In genomic region chrX:15579778-15580747, GRCh38 we compare ENCODE assay signal across 1 cellular context.
A peak's percentile ranks its signal among the peaks of the same experiment; 100 is the strongest.
TF ChIP-seq lines count a peak whose summit lies in the region.

No MANE protein-coding gene starts in this region.

TF ChIP-seq in K562, 482 proteins besides CTCF, POLR2A, EP300 and RAD21 (continued from another document and continues in another):
- TF ChIP-seq MNT (conservative IDR thresholded peaks at IDR 0.05) (peak in 1 of 2 experiments; percentile 45; a peak in 1 of 4 replicates), FOXP4 (CRISPR knock-in tag; IDR thresholded peaks at IDR 0.05; ENCODE audit: borderline replicate concordance) (peak; percentile 57; the same call in 1 of the 2 replicates), MYBL2 (IDR thresholded peaks at IDR 0.05; ENCODE audit: low read depth) (no peak), MYBL2 (CRISPR knock-in tag; IDR thresholded peaks at IDR 0.05; ENCODE audit: borderline replicate concordance) (no peak), RAD51 (IDR thresholded peaks at IDR 0.05; ENCODE audit: borderline replicate concordance, low read depth) (no peak), ZNF253 (CRISPR knock-in tag; conservative IDR thresholded peaks at IDR 0.05) (no peak), GATAD2A (IDR thresholded peaks at IDR 0.05) (peak; percentile 39; the same call in 1 of the 2 replicates), ZFX (CRISPR knock-in tag; IDR thresholded peaks at IDR 0.05) (peak; percentile 55; the same call in 1 of the 2 replicates), ZNF717 (CRISPR knock-in tag; IDR thresholded peaks at IDR 0.05) (no peak), SOX6 (IDR thresholded peaks at IDR 0.05) (peak; percentile 64), CREB1 (IDR thresholded peaks at IDR 0.05) (peak; percentile 65), CREB1 (CRISPR knock-in tag; IDR thresholded peaks at IDR 0.05) (no peak), DPF2 (IDR thresholded peaks at IDR 0.05) (peak; percentile 91), CEBPZ (IDR thresholded peaks at IDR 0.05; ENCODE audit: borderline replicate concordance, low read depth, low read length) (no peak), SMAD4 (CRISPR knock-in tag; conservative IDR thresholded peaks at IDR 0.05) (peak; percentile 56; the same call in 1 of the 2 replicates), DMBX1 (CRISPR knock-in tag; IDR thresholded peaks at IDR 0.05; ENCODE audit: borderline replicate concordance) (0 out of 2 replicates have a peak, but pooled peaks have one; percentile 43), HDAC1 (IDR thresholded peaks at IDR 0.05) (peak in 1 of 2 experiments; percentile 56; a peak in 1 of 4 replicates), TEAD4 (IDR thresholded peaks at IDR 0.05; ENCODE audit: low read length) (peak; percentile 85), TEAD4 (CRISPR knock-in tag; IDR thresholded peaks at IDR 0.05; ENCODE audit: borderline replicate concordance) (no peak), ZNF764 (CRISPR knock-in tag; IDR thresholded peaks at IDR 0.05; ENCODE audit: low read depth) (no peak), ID3 (CRISPR knock-in tag; IDR thresholded peaks at IDR 0.05) (no peak), ID3 (tag; IDR thresholded peaks at IDR 0.05) (0 out of 2 replicates have a peak, but pooled peaks have one; percentile 23), ZNF75A (CRISPR knock-in tag; IDR thresholded peaks at IDR 0.05) (no peak), NCOA2 (IDR thresholded peaks at IDR 0.05; ENCODE audit: partially characterized antibody in 2 of 2) (peak in 1 of 2 experiments; percentile 96), MXI1 (IDR thresholded peaks at IDR 0.05; ENCODE audit: low read depth, low read length) (no peak; the same call in 1 of the 2 replicates), CXXC5 (CRISPR knock-in tag; IDR thresholded peaks at IDR 0.05) (peak; percentile 45; the same call in 1 of the 2 replicates), SNIP1 (IDR thresholded peaks at IDR 0.05; ENCODE audit: low read depth) (no peak), GATAD2B (IDR thresholded peaks at IDR 0.05; ENCODE audit: borderline replicate concordance) (peak; percentile 82), DACH1 (IDR thresholded peaks at IDR 0.05; ENCODE audit: partially characterized antibody) (peak; percentile 93), PML (IDR thresholded peaks at IDR 0.05; ENCODE audit: low read length) (peak; percentile 37; the same call in 1 of the 2 replicates), TAL1 (IDR thresholded peaks at IDR 0.05) (peak; percentile 78), MTF1 (CRISPR knock-in tag; IDR thresholded peaks at IDR 0.05; ENCODE audit: borderline replicate concordance) (no peak), TRIM24 (IDR thresholded peaks at IDR 0.05) (peak in 1 of 2 experiments; percentile 72; a peak in 2 of 4 replicates), ZBTB7A (IDR thresholded peaks at IDR 0.05; ENCODE audit: borderline replicate concordance, control insufficient read depth, low read depth, low read length) (peak; percentile 79; the same call in 1 of the 2 replicates), CBFA2T2 (conservative IDR thresholded peaks at IDR 0.05) (peak; percentile 92), ATF1 (CRISPR knock-in tag; IDR thresholded peaks at IDR 0.05) (no peak), ATF1 (tag; IDR thresholded peaks at IDR 0.05) (peak; percentile 50), TFAP4 (CRISPR knock-in tag; IDR thresholded peaks at IDR 0.05; ENCODE audit: borderline replicate concordance) (peak; percentile 98), SMARCC2 (IDR thresholded peaks at IDR 0.05; ENCODE audit: low read depth) (0 out of 2 replicates have a peak, but pooled peaks have one; percentile 22), ARID3A (IDR thresholded peaks at IDR 0.05; ENCODE audit: borderline replicate concordance, low read depth, low read length) (0 out of 2 replicates have a peak, but pooled peaks have one; percentile 28), CSDE1 (IDR thresholded peaks at IDR 0.05) (no peak), E2F6 (IDR thresholded peaks at IDR 0.05; ENCODE audit: borderline replicate concordance in 1 of 2, extremely low read depth in 1 of 2, insufficient read depth in 1 of 2, insufficient read length in 1 of 2, low read depth in 1 of 2, low read length in 1 of 2, poor library complexity in 1 of 2, severe bottlenecking in 1 of 2) (no peak), NFE2 (IDR thresholded peaks at IDR 0.05; ENCODE audit: low read depth) (peak; percentile 48), TAF9B (IDR thresholded peaks at IDR 0.05; ENCODE audit: partially characterized antibody) (peak; percentile 49), MAZ (CRISPR knock-in tag; conservative IDR thresholded peaks at IDR 0.05 in 1 of 2, IDR thresholded peaks at IDR 0.05 in 1 of 2) (no peak), ZNF134 (CRISPR knock-in tag; conservative IDR thresholded peaks at IDR 0.05) (no peak), MEF2A (IDR thresholded peaks at IDR 0.05; ENCODE audit: control insufficient read depth, low read depth, low read length) (0 out of 2 replicates have a peak, but pooled peaks have one; percentile 15), NCOA1 (IDR thresholded peaks at IDR 0.05; ENCODE audit: low read depth) (peak; percentile 30; the same call in 1 of the 2 replicates), FOSL1 (tag; conservative IDR thresholded peaks at IDR 0.05) (peak; percentile 89)
- TF ChIP-seq, protein P1, sequence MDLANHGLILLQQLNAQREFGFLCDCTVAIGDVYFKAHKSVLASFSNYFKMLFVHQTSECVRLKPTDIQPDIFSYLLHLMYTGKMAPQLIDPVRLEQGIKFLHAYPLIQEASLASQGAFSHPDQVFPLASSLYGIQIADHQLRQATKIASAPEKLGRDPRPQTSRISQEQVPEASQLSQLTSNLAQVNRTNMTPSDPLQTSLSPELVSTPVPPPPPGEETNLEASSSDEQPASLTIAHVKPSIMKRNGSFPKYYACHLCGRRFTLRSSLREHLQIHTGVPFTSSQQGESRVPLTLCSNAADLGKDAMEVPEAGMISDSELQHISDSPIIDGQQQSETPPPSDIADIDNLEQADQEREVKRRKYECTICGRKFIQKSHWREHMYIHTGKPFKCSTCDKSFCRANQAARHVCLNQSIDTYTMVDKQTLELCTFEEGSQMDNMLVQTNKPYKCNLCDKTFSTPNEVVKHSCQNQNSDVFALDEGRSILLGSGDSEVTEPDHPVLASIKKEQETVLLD (IDR thresholded peaks at IDR 0.05) = 0 out of 2 replicates have a peak, but pooled peaks have one; percentile 54
- TF ChIP-seq, protein P2, sequence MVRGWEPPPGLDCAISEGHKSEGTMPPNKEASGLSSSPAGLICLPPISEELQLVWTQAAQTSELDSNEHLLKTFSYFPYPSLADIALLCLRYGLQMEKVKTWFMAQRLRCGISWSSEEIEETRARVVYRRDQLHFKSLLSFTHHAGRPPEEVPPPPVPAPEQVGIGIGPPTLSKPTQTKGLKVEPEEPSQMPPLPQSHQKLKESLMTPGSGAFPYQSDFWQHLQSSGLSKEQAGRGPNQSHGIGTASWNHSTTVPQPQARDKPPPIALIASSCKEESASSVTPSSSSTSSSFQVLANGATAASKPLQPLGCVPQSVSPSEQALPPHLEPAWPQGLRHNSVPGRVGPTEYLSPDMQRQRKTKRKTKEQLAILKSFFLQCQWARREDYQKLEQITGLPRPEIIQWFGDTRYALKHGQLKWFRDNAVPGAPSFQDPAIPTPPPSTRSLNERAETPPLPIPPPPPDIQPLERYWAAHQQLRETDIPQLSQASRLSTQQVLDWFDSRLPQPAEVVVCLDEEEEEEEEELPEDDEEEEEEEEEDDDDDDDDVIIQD (CRISPR knock-in tag; IDR thresholded peaks at IDR 0.05) = no peak
- TF ChIP-seq, protein P3, sequence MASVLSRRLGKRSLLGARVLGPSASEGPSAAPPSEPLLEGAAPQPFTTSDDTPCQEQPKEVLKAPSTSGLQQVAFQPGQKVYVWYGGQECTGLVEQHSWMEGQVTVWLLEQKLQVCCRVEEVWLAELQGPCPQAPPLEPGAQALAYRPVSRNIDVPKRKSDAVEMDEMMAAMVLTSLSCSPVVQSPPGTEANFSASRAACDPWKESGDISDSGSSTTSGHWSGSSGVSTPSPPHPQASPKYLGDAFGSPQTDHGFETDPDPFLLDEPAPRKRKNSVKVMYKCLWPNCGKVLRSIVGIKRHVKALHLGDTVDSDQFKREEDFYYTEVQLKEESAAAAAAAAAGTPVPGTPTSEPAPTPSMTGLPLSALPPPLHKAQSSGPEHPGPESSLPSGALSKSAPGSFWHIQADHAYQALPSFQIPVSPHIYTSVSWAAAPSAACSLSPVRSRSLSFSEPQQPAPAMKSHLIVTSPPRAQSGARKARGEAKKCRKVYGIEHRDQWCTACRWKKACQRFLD (CRISPR knock-in tag; IDR thresholded peaks at IDR 0.05) = no peak; the same call in 1 of the 2 replicates
